In genomic region chr19:1592755-1593628, GRCh38 we compare ENCODE assay signal across 8 cellular contexts. TPM values are rescaled to one million over a fixed set of nuclear protein-coding genes. Genes with fewer than 3 reads are reported as not detected.
A peak's percentile ranks its signal among the peaks of the same experiment; 100 is the strongest.
DNase-seq lines count a peak whose midpoint lies in the region; ATAC-seq, FAIRE-seq and TF ChIP-seq lines count a peak whose summit lies in the region.

A gene with protein sequence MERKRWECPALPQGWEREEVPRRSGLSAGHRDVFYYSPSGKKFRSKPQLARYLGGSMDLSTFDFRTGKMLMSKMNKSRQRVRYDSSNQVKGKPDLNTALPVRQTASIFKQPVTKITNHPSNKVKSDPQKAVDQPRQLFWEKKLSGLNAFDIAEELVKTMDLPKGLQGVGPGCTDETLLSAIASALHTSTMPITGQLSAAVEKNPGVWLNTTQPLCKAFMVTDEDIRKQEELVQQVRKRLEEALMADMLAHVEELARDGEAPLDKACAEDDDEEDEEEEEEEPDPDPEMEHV (minus strand): TSS chr19:1592865. CDS start chr19:1592631, 234 bp downstream.

- H3K4me3 ChIP-seq in GM06990 (replicated peaks; ENCODE audit: low read depth, low read length) (peak within 1 kb of the TSS; percentile 98), pancreas (peak within 1 kb of the TSS; percentile 62 to 85 (median 66)), thyroid gland (replicated peaks in 1 of 3) (peak within 1 kb of the TSS; percentile 14 to 83 (median 71))

- peak within 1 kb of the TSS; percentile 94 for H3K27ac Mint-ChIP-seq in activated naive CD8-positive, alpha-beta T cell treated with anti-CD3 and anti-CD28 coated beads for 36 hours

- H3K27ac ChIP-seq in pancreas (peak within 1 kb of the TSS; percentile 78 to 93 (median 88)), thyroid gland (peak within 1 kb of the TSS; percentile 14 to 86 (median 79))

- WGBS in pancreas, 2 donors: 4 to 6% methylated on average over 45 to 74 of the region's 74 CpGs
- WGBS in thyroid gland, 2 donors: 8 to 13% methylated on average over 24 to 33 of the region's 74 CpGs

- H3K27me3 Mint-ChIP-seq in activated naive CD8-positive, alpha-beta T cell treated with anti-CD3 and anti-CD28 coated beads for 36 hours: no peaks in the 10 kb centered on the region

- H3K4me1 ChIP-seq in pancreas (peaks cover 0 to 13% (median 0%) of the 10 kb centered on the region in 3 donors), thyroid gland (peaks cover 20 to 22% of the 10 kb centered on the region in 2 donors)

- no peak for FAIRE-seq in pancreas (lab: Jason Lieb, UNC)

- H3K9me3 ChIP-seq in pancreas: no peaks in the 10 kb centered on the region
- H3K9me3 ChIP-seq in thyroid gland: no peaks in the 10 kb centered on the region

- H3K27me3 ChIP-seq in GM06990 (replicated peaks; ENCODE audit: control insufficient read depth, insufficient read depth, low read length) (no peaks in the 10 kb centered on the region), pancreas (no peaks in the 10 kb centered on the region), thyroid gland (no peaks in the 10 kb centered on the region)

- H3K36me3 ChIP-seq in GM06990 (ENCODE audit: control insufficient read depth, insufficient read depth, low read length): peaks cover 9% of the 10 kb centered on the region
- peaks cover 5 to 10% (median 10%) of the 10 kb centered on the region in 3 donors for H3K36me3 ChIP-seq in pancreas
- peaks cover 9 to 16% of the 10 kb centered on the region in 2 donors for H3K36me3 ChIP-seq in thyroid gland

- H3K36me3 Mint-ChIP-seq in activated naive CD8-positive, alpha-beta T cell treated with anti-CD3 and anti-CD28 coated beads for 36 hours: peaks cover 30% of the 10 kb centered on the region

- peak; percentile 92 for DNase-seq in GM06990 (ENCODE audit: extremely low read depth, insufficient read length)
- peak; percentile 91 for DNase-seq in NCI-H1092 treated with DMSO at 0.1 percent for 48 hours (lab: John Stamatoyannopoulos, UW)
- peak; percentile 77 for DNase-seq in SKM-1 treated with dmso at 0.1 percent for 144 hours (lab: John Stamatoyannopoulos, UW; ENCODE audit: unreplicated experiment)
- peak; percentile 94 for DNase-seq in activated naive CD8-positive, alpha-beta T cell treated with anti-CD3 and anti-CD28 coated beads for 36 hours
- DNase-seq in Right ventricle myocardium inferior (ENCODE audit: missing footprints): peak; percentile 98
- DNase-seq in pancreas: peak; percentile 90 to 99 (median 95)
- peak; percentile 95 for DNase-seq in thyroid gland

- peaks cover 14% of the 10 kb centered on the region for H3K4me1 Mint-ChIP-seq in activated naive CD8-positive, alpha-beta T cell treated with anti-CD3 and anti-CD28 coated beads for 36 hours

- ATAC-seq in HG02588 (IDR thresholded peaks at IDR 0.05; ENCODE audit: unreplicated experiment) (peak; percentile 65), Right ventricle myocardium inferior (peak; percentile 93), pancreas (peak; percentile 90 to 96 (median 92))

- TF ChIP-seq POLR2A in thyroid gland (IDR thresholded peaks at IDR 0.05): peak; percentile 27 to 85

- H3K4me3 Mint-ChIP-seq in activated naive CD8-positive, alpha-beta T cell treated with anti-CD3 and anti-CD28 coated beads for 36 hours: peak within 1 kb of the TSS; percentile 91

- intact Hi-C loops in Right ventricle myocardium inferior (cut with DNase I): no loop called here
- intact Hi-C loops in pancreas (cut with DNase I): no loop called here
- intact Hi-C loops in thyroid gland (cut with DNase I): no loop called here

- no peak for TF ChIP-seq CTCF in GM06990 (IDR thresholded peaks at IDR 0.05; ENCODE audit: insufficient read depth, low read length, poor library complexity, severe bottlenecking)
- TF ChIP-seq CTCF in pancreas (IDR thresholded peaks at IDR 0.05): peak in 1 of 4 donors; percentile 12
- peak in 2 of 6 experiments; percentile 23 to 31 for TF ChIP-seq CTCF in thyroid gland (IDR thresholded peaks at IDR 0.05)

- no peaks in the 10 kb centered on the region for H3K9me3 Mint-ChIP-seq in activated naive CD8-positive, alpha-beta T cell treated with anti-CD3 and anti-CD28 coated beads for 36 hours

RNA-seq across cellular contexts. Expression of the gene that starts here (rescaled TPM):
- 100 to 1,000 TPM; 111 to 117 TPM for total RNA-seq in activated naive CD8-positive, alpha-beta T cell treated with anti-CD3 and anti-CD28 coated beads for 36 hours
- total RNA-seq in Right ventricle myocardium inferior: 64.2 TPM
- total RNA-seq in pancreas: 10 to 100 TPM; 17.4 to 38.2 (median 26.4) TPM
- 100 to 1,000 TPM in 1 of 2 donors, 10 to 100 TPM in 1; 77.9 to 113 TPM for polyA plus RNA-seq in pancreas
- total RNA-seq in thyroid gland: 100 to 1,000 TPM in 3 of 4 donors, 10 to 100 TPM in 1; 58.2 to 149 (median 115) TPM

Comparison
In these comparisons a context has a peak if more than half of its experiments do, and no peak if none do; other contexts are left out.
1. Peak in every context shown above with its lines: DNase-seq, ATAC-seq, H3K4me3 ChIP-seq and H3K27ac ChIP-seq.